13 cellular contexts compared by ENCODE assay signal in the genomic region with DNA sequence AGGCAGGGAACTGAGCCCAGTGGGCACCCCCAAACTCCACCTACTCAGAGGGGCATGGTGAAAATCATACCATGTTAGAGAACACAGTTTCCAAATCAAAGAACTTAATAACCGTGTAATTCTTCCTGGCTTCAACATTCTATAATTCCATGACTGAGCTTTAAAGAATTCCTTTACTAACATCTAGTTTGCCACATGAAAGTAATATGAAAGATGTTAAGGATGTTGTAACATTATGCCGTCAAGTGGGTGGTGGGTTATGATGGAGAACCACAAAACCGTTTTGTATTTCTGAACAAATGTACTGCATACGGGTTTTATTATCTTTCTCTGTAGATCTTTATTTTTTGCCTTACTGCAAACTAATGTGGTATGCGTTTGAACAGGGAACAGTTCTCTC.
"Had no signal": no experiment of that assay in that cellular context is flagged by ENCODE, and none has a peak within 500 bp of the region (broad histone marks: within the 10 kb centered on the region; RNA-seq: fewer than 3 reads in every experiment).

No MANE protein-coding gene starts in this region.

- H3K4me3 ChIP-seq: right atrium auricular region, skin epidermis had no signal

- DNase-seq: activated CD4-positive, alpha-beta T cell treated with anti-CD3 and anti-CD28 coated beads, Interleukin-2, amount 10 ng/mL, durations not matched to agents 24 days and 14 days; activated CD4-positive, CD25-positive, alpha-beta regulatory T cell; activated CD8-positive, alpha-beta memory T cell treated with anti-CD3 and anti-CD28 coated beads, Interleukin-2, amount 50 U/mL, for 48 hours; activated gamma-delta T cell treated with Interleukin-2 at 50 U/mL for 16 hours; foreskin keratinocyte; occipital lobe; stimulated activated CD4-positive, alpha-beta T cell treated with anti-CD3 and anti-CD28 coated beads, Interleukin-15, amount 100 ng/mL, for 24 hours; stimulated activated CD4-positive, alpha-beta T cell treated with anti-CD3 and anti-CD28 coated beads, Interleukin-4, amount 100 ng/mL, for 1 hour; stimulated activated naive CD4-positive, alpha-beta T cell; T-helper 2 cell; trophoblast cell had no signal

- H3K27me3 ChIP-seq: foreskin keratinocyte, right atrium auricular region had no signal

- H3K9me3 ChIP-seq: right atrium auricular region had no signal

- H3K36me3 ChIP-seq: right atrium auricular region had no signal

- H3K27ac ChIP-seq: foreskin keratinocyte, right atrium auricular region, skin epidermis had no signal
